17 cellular contexts compared by ENCODE assay signal in genomic region chr5:130400091-130400490, GRCh38.
DNase-seq lines count a peak whose midpoint lies in the region; ATAC-seq and TF ChIP-seq lines count a peak whose summit lies in the region.
"Had no signal": no experiment of that assay in that cellular context is flagged by ENCODE, and none has a peak within 500 bp of the region (broad histone marks: within the 10 kb centered on the region; RNA-seq: fewer than 3 reads in every experiment).

No MANE protein-coding gene starts in this region.

- H3K79me2 ChIP-seq in mammary epithelial cell (ENCODE audit: insufficient read depth, low read length): no peaks in the 10 kb centered on the region

- no peak overlapping the region for H3K4me3 ChIP-seq in mammary epithelial cell (replicated peaks in 1 of 3; ENCODE audit: insufficient read depth in 1 of 3, low read depth in 2 of 3, low read length in 3 of 3)
- no peak overlapping the region for H3K4me3 ChIP-seq in upper lobe of left lung
- no peak overlapping the region for H3K4me3 ChIP-seq in left ventricle myocardium inferior
- H3K4me3 ChIP-seq: GM12878, K562, lower lobe of right lung, thyroid gland had no signal

- in situ Hi-C loops in mammary epithelial cell (cut with MboI; ENCODE audit: low sequenced_read_pairs in 2 of 2): no loop called here

- H3K27me3 ChIP-seq in mammary epithelial cell (ENCODE audit: insufficient read depth, low read length) (no peaks in the 10 kb centered on the region), upper lobe of left lung (no peaks in the 10 kb centered on the region), left ventricle myocardium inferior (ENCODE audit: low read depth) (no peaks in the 10 kb centered on the region)
- H3K27me3 ChIP-seq: thyroid gland had no signal

- H3K4me1 ChIP-seq in mammary epithelial cell (ENCODE audit: insufficient read depth, low read length): no peaks in the 10 kb centered on the region
- no peaks in the 10 kb centered on the region for H3K4me1 ChIP-seq in upper lobe of left lung
- no peaks in the 10 kb centered on the region for H3K4me1 ChIP-seq in left ventricle myocardium inferior
- H3K4me1 ChIP-seq: lower lobe of right lung, thyroid gland had no signal

- no peak for TF ChIP-seq POLR2A in upper lobe of left lung (IDR thresholded peaks at IDR 0.05)

- H3K9ac ChIP-seq in mammary epithelial cell (ENCODE audit: insufficient read depth, low read length): no peak overlapping the region

- BruUV-seq in mammary epithelial cell (replicated peaks; lab: Mats Ljungman, UMichigan): no TSS peak

- H3K9me3 ChIP-seq in mammary epithelial cell (replicated peaks; ENCODE audit: insufficient read depth, low read length) (no peaks in the 10 kb centered on the region), upper lobe of left lung (no peaks in the 10 kb centered on the region), left ventricle myocardium inferior (replicated peaks) (no peaks in the 10 kb centered on the region)
- H3K9me3 ChIP-seq: lower lobe of right lung, thyroid gland had no signal

- H4K20me1 ChIP-seq in mammary epithelial cell (ENCODE audit: insufficient read depth, low read length): no peaks in the 10 kb centered on the region

- TF ChIP-seq CTCF in mammary epithelial cell (conservative IDR thresholded peaks at IDR 0.05 in 1 of 2, IDR thresholded peaks at IDR 0.05 in 1 of 2; ENCODE audit: extremely low read depth in 1 of 2, insufficient read depth in 1 of 2, low read depth in 1 of 2, low read length in 2 of 2): no peak
- TF ChIP-seq CTCF in upper lobe of left lung (IDR thresholded peaks at IDR 0.05): no peak
- no peak for TF ChIP-seq CTCF in left ventricle myocardium inferior (IDR thresholded peaks at IDR 0.05; ENCODE audit: borderline replicate concordance)

- H3K27ac ChIP-seq in mammary epithelial cell (ENCODE audit: insufficient read depth, low read depth, low read length) (no peak overlapping the region), upper lobe of left lung (no peak overlapping the region), left ventricle myocardium inferior (replicated peaks) (no peak overlapping the region)
- H3K27ac ChIP-seq: lower lobe of right lung, thyroid gland had no signal

- DNase-seq in A172 (ENCODE audit: low spot score) (peak; percentile 23), HPDE6-E6E7 (ENCODE audit: extremely low spot score) (peak; percentile 2), mammary epithelial cell (peak; percentile 40), iPS-NIHi11 (ENCODE audit: low spot score) (peak; percentile 8), upper lobe of left lung (no peak), left ventricle myocardium inferior (no peak)
- DNase-seq in stimulated activated CD4-positive, alpha-beta T cell treated with anti-CD3 and anti-CD28 coated beads, Interleukin-4, amount 100 ng/mL, for 4 hours: no peak
- DNase-seq: activated CD4-positive, alpha-beta T cell treated with anti-CD3 and anti-CD28 coated beads, Interleukin-2, amount 10 ng/mL, durations not matched to agents 7 days and 5 days; activated T-cell treated with anti-CD3 and anti-CD28 coated beads, Interleukin-2, amount 50 U/mL, for 72 hours; DMS 273 treated with DMSO at 0.1 percent for 48 hours; effector memory CD4-positive, alpha-beta T cell; lower lobe of right lung; NCI-H1436 treated with DMSO at 0.1 percent for 48 hours; thyroid gland had no signal

- CTCF ChIA-PET in mammary epithelial cell (lab: Charles Lee; ENCODE audit: low non-redundant PET): no interaction called here

- no peak for TF ChIP-seq EP300 in upper lobe of left lung (IDR thresholded peaks at IDR 0.05)

- H3K36me3 ChIP-seq in mammary epithelial cell (ENCODE audit: insufficient read depth, low read length) (no peaks in the 10 kb centered on the region), upper lobe of left lung (no peaks in the 10 kb centered on the region), left ventricle myocardium inferior (no peaks in the 10 kb centered on the region)
- H3K36me3 ChIP-seq: lower lobe of right lung, thyroid gland had no signal

- intact Hi-C loops in mammary epithelial cell (cut with micrococcal nuclease) (no loop called here), left ventricle myocardium inferior (cut with micrococcal nuclease) (no loop called here)

- ATAC-seq in upper lobe of left lung (ENCODE audit: low FRiP score in 2 of 2) (no peak), GM21526 (IDR thresholded peaks at IDR 0.05; ENCODE audit: low FRiP score, unreplicated experiment) (no peak)
- ATAC-seq: activated T-cell treated with anti-CD3 and anti-CD28 coated beads, Interleukin-2, amount 50 U/mL, for 72 hours; GM12878; K562 had no signal

- dilution Hi-C loops in mammary epithelial cell (cut with HindIII; ENCODE audit: low sequenced_read_pairs): no loop called here

- H2AFZ ChIP-seq in mammary epithelial cell (ENCODE audit: low read depth, low read length): peak overlapping the region; percentile 42

- no peak overlapping the region for H3K4me2 ChIP-seq in mammary epithelial cell (ENCODE audit: insufficient read depth, low read depth, low read length)

Comparison
In these comparisons a context has a peak if more than half of its experiments do, and no peak if none do; other contexts are left out.
1. DNase-seq: peak in A172 (single experiment), HPDE6-E6E7 (single experiment), mammary epithelial cell (single experiment) and iPS-NIHi11 (single experiment); none in upper lobe of left lung (0 of 2), stimulated activated CD4-positive, alpha-beta T cell treated with anti-CD3 and anti-CD28 coated beads, Interleukin-4, amount 100 ng/mL, for 4 hours (0 of 2) and left ventricle myocardium inferior (single experiment).